In genomic region chr9:134396258-134396742, GRCh38 we compare ENCODE assay signal across 9 cellular contexts.
DNase-seq lines count a peak whose midpoint lies in the region; ATAC-seq and TF ChIP-seq lines count a peak whose summit lies in the region.
"Had no signal": no experiment of that assay in that cellular context is flagged by ENCODE, and none has a peak within 500 bp of the region (broad histone marks: within the 10 kb centered on the region; RNA-seq: fewer than 3 reads in every experiment).

No MANE protein-coding gene starts in this region.

- H3K27ac ChIP-seq in coronary artery, result peak overlapping the region in 1 of 2 donors; percentile 19

- no peak for TF ChIP-seq CTCF in coronary artery (IDR thresholded peaks at IDR 0.05)

- peak overlapping the region; percentile 52 for H3K4me3 ChIP-seq in coronary artery
- H3K4me3 ChIP-seq: K562 had no signal

- ATAC-seq in GM19463 (IDR thresholded peaks at IDR 0.05; ENCODE audit: unreplicated experiment) (peak; percentile 39), GM18907 (IDR thresholded peaks at IDR 0.05; ENCODE audit: unreplicated experiment) (no peak)
- ATAC-seq: K562 had no signal

- DNase-seq in T-helper 1 cell, result peak; percentile 31 to 63 (median 34)
- DNase-seq in coronary artery (ENCODE audit: low spot score), result no peak
- DNase-seq in stimulated activated CD8-positive, alpha-beta memory T cell treated with anti-CD3 and anti-CD28 coated beads, Interleukin-7, amount 100 ng/mL, for 48 hours (ENCODE audit: extremely low read depth in 1 of 2, low read depth in 1 of 2), result peak; percentile 57 to 66
- DNase-seq in HUDEP-2 (lab: John Stamatoyannopoulos, UW; ENCODE audit: unreplicated experiment in 76 of 76), result no peak
- no peak for DNase-seq in NCI-H2196 (lab: John Stamatoyannopoulos, UW; ENCODE audit: unreplicated experiment)
- no peak for DNase-seq in NCI-H1092 (lab: John Stamatoyannopoulos, UW)

Comparison
In these comparisons a context has a peak if more than half of its experiments do, and no peak if none do; other contexts are left out.
1. DNase-seq: peak in T-helper 1 cell (5 of 5) and stimulated activated CD8-positive, alpha-beta memory T cell treated with anti-CD3 and anti-CD28 coated beads, Interleukin-7, amount 100 ng/mL, for 48 hours (2 of 2); none in coronary artery (single experiment), HUDEP-2 (0 of 76), NCI-H2196 (single experiment) and NCI-H1092 (single experiment).